8 cellular contexts compared by ENCODE assay signal in genomic region chr5:115179959-115180709, GRCh38. TPM values are rescaled to one million over a fixed set of nuclear protein-coding genes. Genes with fewer than 3 reads are reported as not detected.
A peak's percentile ranks its signal among the peaks of the same experiment; 100 is the strongest.
DNase-seq lines count a peak whose midpoint lies in the region; ATAC-seq and TF ChIP-seq lines count a peak whose summit lies in the region.

No MANE protein-coding gene starts in this region.

- 2% methylated on average over 47 of the region's 62 CpGs for WGBS in prostate gland

- DNase-seq in NCI-H510A treated with DMSO at 0.1 percent for 48 hours (lab: John Stamatoyannopoulos, UW): peak; percentile 21
- no peak for DNase-seq in NCI-H510A (lab: John Stamatoyannopoulos, UW)
- DNase-seq in HAP-1 (ENCODE audit: low spot score in 2 of 2): peak; percentile 35 to 70
- DNase-seq in NCI-H146 (lab: John Stamatoyannopoulos, UW): peak; percentile 87
- no peak for DNase-seq in activated T-cell treated with anti-CD3 and anti-CD28 coated beads, Interleukin-2, amount 50 U/mL, for 4 hours
- DNase-seq in left cardiac atrium: no peak
- DNase-seq in prostate gland (ENCODE audit: low spot score): no peak
- DNase-seq in HPDE6-E6E7 (ENCODE audit: extremely low spot score): no peak

- peaks cover 9% of the 10 kb centered on the region for H3K4me1 Mint-ChIP-seq in activated T-cell treated with anti-CD3 and anti-CD28 coated beads, Interleukin-2, amount 50 U/mL, for 4 hours (ENCODE audit: low read depth)

- H3K9me3 ChIP-seq in HAP-1: no peaks in the 10 kb centered on the region
- H3K9me3 ChIP-seq in prostate gland: no peaks in the 10 kb centered on the region

- H3K36me3 Mint-ChIP-seq in activated T-cell treated with anti-CD3 and anti-CD28 coated beads, Interleukin-2, amount 50 U/mL, for 4 hours (ENCODE audit: insufficient read depth): no peaks in the 10 kb centered on the region

- peak; percentile 66 to 72 for ATAC-seq in activated T-cell treated with anti-CD3 and anti-CD28 coated beads, Interleukin-2, amount 50 U/mL, for 4 hours
- peak; percentile 63 to 80 for ATAC-seq in left cardiac atrium

- in situ Hi-C loops in HAP-1 (cut with MboI; ENCODE audit: low sequenced_read_pairs): no loop called here

- peaks cover 12% of the 10 kb centered on the region for H3K27me3 ChIP-seq in HAP-1 (ENCODE audit: low read depth)
- H3K27me3 ChIP-seq in prostate gland (replicated peaks; ENCODE audit: insufficient read depth): no peaks in the 10 kb centered on the region

- H3K4me3 Mint-ChIP-seq in activated T-cell treated with anti-CD3 and anti-CD28 coated beads, Interleukin-2, amount 50 U/mL, for 4 hours: peak overlapping the region; percentile 78

- H3K4me1 ChIP-seq in HAP-1: peaks cover 3% of the 10 kb centered on the region
- no peaks in the 10 kb centered on the region for H3K4me1 ChIP-seq in prostate gland (replicated peaks)

- intact Hi-C loops in left cardiac atrium (cut with DNase I) (no loop called here), prostate gland (cut with DNase I) (no loop called here)

- H3K27me3 Mint-ChIP-seq in activated T-cell treated with anti-CD3 and anti-CD28 coated beads, Interleukin-2, amount 50 U/mL, for 4 hours (ENCODE audit: low read depth): peaks cover 69% of the 10 kb centered on the region

- peak overlapping the region; percentile 36 for H3K4me3 ChIP-seq in HAP-1
- H3K4me3 ChIP-seq in prostate gland: peak overlapping the region; percentile 33 to 36

- H3K36me3 ChIP-seq in HAP-1 (replicated peaks) (no peaks in the 10 kb centered on the region), prostate gland (no peaks in the 10 kb centered on the region)

- H3K27ac ChIP-seq in prostate gland: peak overlapping the region; percentile 79 to 80

- H3K9me3 Mint-ChIP-seq in activated T-cell treated with anti-CD3 and anti-CD28 coated beads, Interleukin-2, amount 50 U/mL, for 4 hours: no peaks in the 10 kb centered on the region

- no peak for TF ChIP-seq POLR2A in prostate gland (IDR thresholded peaks at IDR 0.05)

- no peak for TF ChIP-seq CTCF in prostate gland (IDR thresholded peaks at IDR 0.05)

RNA-seq across cellular contexts. Expression of gene TRIM36, which starts 10.4 kb away (rescaled TPM):
- total RNA-seq in activated T-cell treated with anti-CD3 and anti-CD28 coated beads, Interleukin-2, amount 50 U/mL, for 4 hours: not detected
- under 1 TPM; 0.71 to 0.80 TPM for total RNA-seq in left cardiac atrium
- 10 to 100 TPM; 37.3 to 38.5 TPM for total RNA-seq in prostate gland

Comparison
In these comparisons a context has a peak if more than half of its experiments do, and no peak if none do; other contexts are left out.
1. DNase-seq: peak in NCI-H510A treated with DMSO at 0.1 percent for 48 hours (single experiment), HAP-1 (2 of 2) and NCI-H146 (single experiment); none in NCI-H510A (single experiment), activated T-cell treated with anti-CD3 and anti-CD28 coated beads, Interleukin-2, amount 50 U/mL, for 4 hours (single experiment), left cardiac atrium (single experiment), prostate gland (single experiment) and HPDE6-E6E7 (single experiment).
2. RNA of gene TRIM36, which starts 10.4 kb away (total RNA-seq): 37.3 to 38.5 TPM in prostate gland; 0.71 to 0.80 TPM in left cardiac atrium and not detected in activated T-cell treated with anti-CD3 and anti-CD28 coated beads, Interleukin-2, amount 50 U/mL, for 4 hours; every median in the first group is over 10 times any median in the second.